ENCODE assay signal across 2 cellular contexts in the genomic region with DNA sequence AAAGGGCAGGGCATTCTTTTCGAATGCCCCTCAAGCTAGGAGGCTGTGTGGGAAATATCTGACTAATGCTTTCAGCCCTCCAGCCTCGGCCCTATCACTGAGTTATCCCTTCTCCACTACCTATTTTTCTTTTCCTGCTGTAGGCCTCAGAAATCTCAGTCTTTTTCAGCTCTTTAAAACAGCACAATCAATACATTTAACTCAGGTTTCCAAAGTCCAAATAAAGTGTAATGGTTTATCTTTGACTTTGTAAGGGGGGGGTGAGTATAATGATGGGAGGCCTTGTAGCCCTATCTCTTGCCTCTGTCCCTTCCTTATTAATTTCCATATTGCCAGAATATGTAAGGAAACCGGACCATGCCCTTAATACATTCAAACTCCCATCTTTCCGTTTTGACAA.
A peak's percentile ranks its signal among the peaks of the same experiment; 100 is the strongest.
TF ChIP-seq lines count a peak whose summit lies in the region.

No MANE protein-coding gene starts in this region.

TF ChIP-seq in liver, 16 proteins besides CTCF, POLR2A, EP300 and RAD21:
- TF ChIP-seq EGR1 (IDR thresholded peaks at IDR 0.05; ENCODE audit: low read depth in 2 of 2), result no peak
- TF ChIP-seq HNF4G (IDR thresholded peaks at IDR 0.05), result no peak
- TF ChIP-seq GABPA (IDR thresholded peaks at IDR 0.05 in 1 of 2, conservative IDR thresholded peaks at IDR 0.05 in 1 of 2), result no peak
- no peak for TF ChIP-seq YY1 (IDR thresholded peaks at IDR 0.05)
- peak in 1 of 2 donors; percentile 52 for TF ChIP-seq HNF4A (conservative IDR thresholded peaks at IDR 0.05)
- TF ChIP-seq, protein P1, sequence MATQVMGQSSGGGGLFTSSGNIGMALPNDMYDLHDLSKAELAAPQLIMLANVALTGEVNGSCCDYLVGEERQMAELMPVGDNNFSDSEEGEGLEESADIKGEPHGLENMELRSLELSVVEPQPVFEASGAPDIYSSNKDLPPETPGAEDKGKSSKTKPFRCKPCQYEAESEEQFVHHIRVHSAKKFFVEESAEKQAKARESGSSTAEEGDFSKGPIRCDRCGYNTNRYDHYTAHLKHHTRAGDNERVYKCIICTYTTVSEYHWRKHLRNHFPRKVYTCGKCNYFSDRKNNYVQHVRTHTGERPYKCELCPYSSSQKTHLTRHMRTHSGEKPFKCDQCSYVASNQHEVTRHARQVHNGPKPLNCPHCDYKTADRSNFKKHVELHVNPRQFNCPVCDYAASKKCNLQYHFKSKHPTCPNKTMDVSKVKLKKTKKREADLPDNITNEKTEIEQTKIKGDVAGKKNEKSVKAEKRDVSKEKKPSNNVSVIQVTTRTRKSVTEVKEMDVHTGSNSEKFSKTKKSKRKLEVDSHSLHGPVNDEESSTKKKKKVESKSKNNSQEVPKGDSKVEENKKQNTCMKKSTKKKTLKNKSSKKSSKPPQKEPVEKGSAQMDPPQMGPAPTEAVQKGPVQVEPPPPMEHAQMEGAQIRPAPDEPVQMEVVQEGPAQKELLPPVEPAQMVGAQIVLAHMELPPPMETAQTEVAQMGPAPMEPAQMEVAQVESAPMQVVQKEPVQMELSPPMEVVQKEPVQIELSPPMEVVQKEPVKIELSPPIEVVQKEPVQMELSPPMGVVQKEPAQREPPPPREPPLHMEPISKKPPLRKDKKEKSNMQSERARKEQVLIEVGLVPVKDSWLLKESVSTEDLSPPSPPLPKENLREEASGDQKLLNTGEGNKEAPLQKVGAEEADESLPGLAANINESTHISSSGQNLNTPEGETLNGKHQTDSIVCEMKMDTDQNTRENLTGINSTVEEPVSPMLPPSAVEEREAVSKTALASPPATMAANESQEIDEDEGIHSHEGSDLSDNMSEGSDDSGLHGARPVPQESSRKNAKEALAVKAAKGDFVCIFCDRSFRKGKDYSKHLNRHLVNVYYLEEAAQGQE (IDR thresholded peaks at IDR 0.05), result no peak
- TF ChIP-seq JUND (IDR thresholded peaks at IDR 0.05), result no peak
- TF ChIP-seq SP1 (IDR thresholded peaks at IDR 0.05), result peak; percentile 58
- TF ChIP-seq FOXA1 (IDR thresholded peaks at IDR 0.05), result no peak
- TF ChIP-seq NR2F2 (IDR thresholded peaks at IDR 0.05), result no peak
- TF ChIP-seq RXRA (IDR thresholded peaks at IDR 0.05), result no peak

TF ChIP-seq in HepG2, 621 proteins besides CTCF, POLR2A, EP300 and RAD21:
- no peak for TF ChIP-seq STAG1 (CRISPR knock-in tag; IDR thresholded peaks at IDR 0.05)
- no peak for TF ChIP-seq ZNF678 (CRISPR knock-in tag; IDR thresholded peaks at IDR 0.05)
- TF ChIP-seq AGO1 (IDR thresholded peaks at IDR 0.05; ENCODE audit: low read depth, low read length, poor library complexity, severe bottlenecking), result no peak
- TF ChIP-seq SNRNP70 (IDR thresholded peaks at IDR 0.05; ENCODE audit: low read depth, low read length), result no peak
- TF ChIP-seq GFI1 (CRISPR knock-in tag; IDR thresholded peaks at IDR 0.05; ENCODE audit: borderline replicate concordance), result no peak
- no peak for TF ChIP-seq ZNF124 (CRISPR knock-in tag; IDR thresholded peaks at IDR 0.05)
- no peak for TF ChIP-seq NFE2L2 (IDR thresholded peaks at IDR 0.05; ENCODE audit: low read length)
- TF ChIP-seq ZHX2 (IDR thresholded peaks at IDR 0.05; ENCODE audit: low read depth), result no peak
- TF ChIP-seq ZHX2 (CRISPR knock-in tag; IDR thresholded peaks at IDR 0.05; ENCODE audit: borderline replicate concordance), result no peak
- no peak for TF ChIP-seq POGZ (CRISPR knock-in tag; IDR thresholded peaks at IDR 0.05)
- no peak for TF ChIP-seq ZNF576 (CRISPR knock-in tag; IDR thresholded peaks at IDR 0.05)
- no peak for TF ChIP-seq POLR2AphosphoS2 (IDR thresholded peaks at IDR 0.05; ENCODE audit: low read depth, low read length)
